Comparison of ENCODE assay signal across 21 cellular contexts in genomic region chr6:47106721-47107197, GRCh38.
DNase-seq lines count a peak whose midpoint lies in the region; ATAC-seq and TF ChIP-seq lines count a peak whose summit lies in the region.
"Had no signal": no experiment of that assay in that cellular context is flagged by ENCODE, and none has a peak within 500 bp of the region (broad histone marks: within the 10 kb centered on the region; RNA-seq: fewer than 3 reads in every experiment).

No MANE protein-coding gene starts in this region.

- peak overlapping the region; percentile 82 for H3K27ac ChIP-seq in HUES64 (ENCODE audit: low read depth, low read length)
- peak overlapping the region; percentile 72 for H3K27ac ChIP-seq in ectodermal cell (ENCODE audit: insufficient read depth, low read depth, low read length, poor library complexity, severe bottlenecking)
- H3K27ac ChIP-seq in mesodermal cell (ENCODE audit: low read depth, low read length, severe bottlenecking): peak overlapping the region; percentile 96
- no peak overlapping the region for H3K27ac ChIP-seq in brain microvascular endothelial cell
- H3K27ac ChIP-seq: ascending aorta, vagina had no signal

- CTCF ChIA-PET in Caco-2 (lab: Charles Lee): interaction anchor here (0.6 to 0.8 kb wide), 3 partner anchors 10 to 82 kb away, joined by 3 to 4 read pairs (median 4); no protein-coding TSS in a partner anchor

- no TSS peak for BruUV-seq in Caco-2 (replicated peaks; lab: Mats Ljungman, UMichigan)

- intact Hi-C loops in Caco-2 (cut with micrococcal nuclease; ENCODE audit: unreplicated experiment): loop anchor here (1.0 kb wide), 3 partner anchors 28 to 172 kb away; no protein-coding TSS in a partner anchor
- intact Hi-C loops in posterior vena cava (cut with DNase I): no loop called here

- no peak for ATAC-seq in HG02870 (IDR thresholded peaks at IDR 0.05; ENCODE audit: unreplicated experiment)
- ATAC-seq: natural killer cell treated with Interleukin-12 subunit alpha and Interleukin-12 subunit beta and Interleukin-15 and Interleukin-18, amount 100 ng/mL, for 72 hours; stimulated activated naive CD8-positive, alpha-beta T cell treated with anti-CD3 and anti-CD28 coated beads, Interleukin-15, amount 100 ng/mL, for 72 hours had no signal

- no peaks in the 10 kb centered on the region for H3K27me3 Mint-ChIP-seq in Caco-2 (ENCODE audit: insufficient read depth, unreplicated experiment)
- H3K27me3 Mint-ChIP-seq: CD4-positive, CD25-positive, alpha-beta regulatory T cell had no signal

- TF ChIP-seq CTCF in Caco-2 (IDR thresholded peaks at IDR 0.05; ENCODE audit: insufficient read depth in 1 of 2, low read depth in 1 of 2, low read length in 1 of 2, severe bottlenecking in 1 of 2, unreplicated experiment in 1 of 2) (no peak), brain microvascular endothelial cell (IDR thresholded peaks at IDR 0.05; ENCODE audit: low read depth, low read length, missing control alignments) (no peak)

- peak in 1 of 2 experiments; percentile 89 for DNase-seq in Caco-2
- no peak for DNase-seq in dedifferentiated amniotic fluid mesenchymal stem cell (ENCODE audit: extremely low spot score)
- no peak for DNase-seq in posterior vena cava (ENCODE audit: low spot score)
- no peak for DNase-seq in brain microvascular endothelial cell
- DNase-seq: activated CD4-positive, alpha-beta T cell treated with anti-CD3 and anti-CD28 coated beads, Interleukin-2, amount 50 U/mL, for 1 hour; activated naive CD4-positive, alpha-beta T cell treated with Interleukin-2 at 50 U/mL for 16 hours; CD4-positive, CD25-positive, alpha-beta regulatory T cell; DMS79; KBM-7; NCI-H1092 treated with DMSO at 0.1 percent for 48 hours; NCI-H2107; NCI-H748 treated with DMSO at 0.1 percent for 48 hours; stimulated activated naive CD8-positive, alpha-beta T cell treated with anti-CD3 and anti-CD28 coated beads, Interleukin-15, amount 100 ng/mL, for 72 hours had no signal

- H3K27ac Mint-ChIP-seq in Caco-2 (ENCODE audit: unreplicated experiment): peak overlapping the region; percentile 96
- H3K27ac Mint-ChIP-seq: CD4-positive, CD25-positive, alpha-beta regulatory T cell; natural killer cell treated with Interleukin-12 subunit alpha and Interleukin-12 subunit beta and Interleukin-15 and Interleukin-18, amount 100 ng/mL, for 72 hours; stimulated activated naive CD8-positive, alpha-beta T cell treated with anti-CD3 and anti-CD28 coated beads, Interleukin-15, amount 100 ng/mL, for 72 hours had no signal

- in situ Hi-C loops in brain microvascular endothelial cell (cut with HindIII; ENCODE audit: low pct_ligation_motif_present, low sequenced_read_pairs): no loop called here

- 83% methylated on average over 2 of the region's 3 CpGs for WGBS in HUES64
- WGBS in ectodermal cell, 2 experiments: 73 to 83% methylated on average over 2 of the region's 3 CpGs
- WGBS in mesodermal cell (ENCODE audit: insufficient coverage in 2 of 2), 2 experiments: 57% methylated on average over 2 of the region's 3 CpGs; no CpG with 5 or more reads in 1 of the 2 experiments

- H3K27me3 ChIP-seq in Caco-2 (replicated peaks; ENCODE audit: control insufficient read depth, insufficient read depth, low read length): no peaks in the 10 kb centered on the region
- H3K27me3 ChIP-seq in HUES64 (ENCODE audit: insufficient read depth, low read length): no peaks in the 10 kb centered on the region
- no peaks in the 10 kb centered on the region for H3K27me3 ChIP-seq in ectodermal cell (ENCODE audit: control insufficient read depth, insufficient read depth, low read length, poor library complexity, severe bottlenecking)
- no peaks in the 10 kb centered on the region for H3K27me3 ChIP-seq in brain microvascular endothelial cell (replicated peaks)
- H3K27me3 ChIP-seq: ascending aorta, vagina had no signal

- no peaks in the 10 kb centered on the region for H3K36me3 ChIP-seq in Caco-2 (ENCODE audit: control insufficient read depth, insufficient read depth, low read length)
- H3K36me3 ChIP-seq in HUES64 (ENCODE audit: insufficient read depth, low read length): no peaks in the 10 kb centered on the region
- no peaks in the 10 kb centered on the region for H3K36me3 ChIP-seq in ectodermal cell (ENCODE audit: control insufficient read depth, insufficient read depth, low read length)
- no peaks in the 10 kb centered on the region for H3K36me3 ChIP-seq in mesodermal cell (ENCODE audit: control insufficient read depth, insufficient read depth, low read length)
- no peaks in the 10 kb centered on the region for H3K36me3 ChIP-seq in brain microvascular endothelial cell (replicated peaks)
- H3K36me3 ChIP-seq: ascending aorta, vagina had no signal

- H3K9me3 ChIP-seq in Caco-2 (no peaks in the 10 kb centered on the region), HUES64 (ENCODE audit: insufficient read depth, low read depth, low read length) (no peaks in the 10 kb centered on the region), ectodermal cell (ENCODE audit: control insufficient read depth, low read length) (no peaks in the 10 kb centered on the region), mesodermal cell (ENCODE audit: control insufficient read depth, low read length) (no peaks in the 10 kb centered on the region)
- H3K9me3 ChIP-seq: A549, ascending aorta, vagina had no signal

- no peaks in the 10 kb centered on the region for H3K9me3 Mint-ChIP-seq in Caco-2 (ENCODE audit: unreplicated experiment)
- H3K9me3 Mint-ChIP-seq: natural killer cell treated with Interleukin-12 subunit alpha and Interleukin-12 subunit beta and Interleukin-15 and Interleukin-18, amount 100 ng/mL, for 72 hours; stimulated activated naive CD8-positive, alpha-beta T cell treated with anti-CD3 and anti-CD28 coated beads, Interleukin-15, amount 100 ng/mL, for 72 hours had no signal

- H3K4me3 ChIP-seq in Caco-2 (ENCODE audit: low read depth, low read length) (no peak overlapping the region), HUES64 (ENCODE audit: low read length) (no peak overlapping the region), ectodermal cell (ENCODE audit: insufficient read depth, low read depth, low read length) (no peak overlapping the region), mesodermal cell (ENCODE audit: extremely low read depth, insufficient read depth, low read length, poor library complexity, severe bottlenecking) (no peak overlapping the region), brain microvascular endothelial cell (ENCODE audit: low read depth, low read length) (no peak overlapping the region)
- H3K4me3 ChIP-seq: A549, ascending aorta, vagina had no signal

- peak overlapping the region; percentile 64 for H3K4me3 Mint-ChIP-seq in Caco-2 (ENCODE audit: unreplicated experiment)
- H3K4me3 Mint-ChIP-seq: CD4-positive, CD25-positive, alpha-beta regulatory T cell; natural killer cell treated with Interleukin-12 subunit alpha and Interleukin-12 subunit beta and Interleukin-15 and Interleukin-18, amount 100 ng/mL, for 72 hours; stimulated activated naive CD8-positive, alpha-beta T cell treated with anti-CD3 and anti-CD28 coated beads, Interleukin-15, amount 100 ng/mL, for 72 hours had no signal

- peaks cover 45% of the 10 kb centered on the region for H3K4me1 Mint-ChIP-seq in Caco-2 (ENCODE audit: low read depth, unreplicated experiment)
- H3K4me1 Mint-ChIP-seq: CD4-positive, CD25-positive, alpha-beta regulatory T cell; stimulated activated naive CD8-positive, alpha-beta T cell treated with anti-CD3 and anti-CD28 coated beads, Interleukin-15, amount 100 ng/mL, for 72 hours had no signal

- peak overlapping the region; percentile 52; the same call in 1 of the 2 replicates for H3K9ac ChIP-seq in HUES64 (ENCODE audit: low read depth, low read length)

- peaks cover 13% of the 10 kb centered on the region for H3K36me3 Mint-ChIP-seq in Caco-2 (ENCODE audit: insufficient read depth, unreplicated experiment)
- H3K36me3 Mint-ChIP-seq: CD4-positive, CD25-positive, alpha-beta regulatory T cell; natural killer cell treated with Interleukin-12 subunit alpha and Interleukin-12 subunit beta and Interleukin-15 and Interleukin-18, amount 100 ng/mL, for 72 hours had no signal

- peaks cover 75% of the 10 kb centered on the region for H3K4me1 ChIP-seq in Caco-2
- H3K4me1 ChIP-seq in HUES64 (ENCODE audit: insufficient read depth, low read length): peaks cover 38% of the 10 kb centered on the region
- peaks cover 17% of the 10 kb centered on the region for H3K4me1 ChIP-seq in ectodermal cell (ENCODE audit: control insufficient read depth, insufficient read depth, low read length)
- peaks cover 74% of the 10 kb centered on the region for H3K4me1 ChIP-seq in mesodermal cell (ENCODE audit: control insufficient read depth, insufficient read depth, low read length, poor library complexity, severe bottlenecking)
- H3K4me1 ChIP-seq: ascending aorta, vagina had no signal

- POLR2A ChIA-PET in Caco-2 (lab: Charles Lee): interaction anchor here (0.7 kb wide), 1 partner anchor 46 kb away, joined by 3 read pairs; no protein-coding TSS in a partner anchor
